Comparison of ENCODE assay signal across 1 cellular context in the genomic region with DNA sequence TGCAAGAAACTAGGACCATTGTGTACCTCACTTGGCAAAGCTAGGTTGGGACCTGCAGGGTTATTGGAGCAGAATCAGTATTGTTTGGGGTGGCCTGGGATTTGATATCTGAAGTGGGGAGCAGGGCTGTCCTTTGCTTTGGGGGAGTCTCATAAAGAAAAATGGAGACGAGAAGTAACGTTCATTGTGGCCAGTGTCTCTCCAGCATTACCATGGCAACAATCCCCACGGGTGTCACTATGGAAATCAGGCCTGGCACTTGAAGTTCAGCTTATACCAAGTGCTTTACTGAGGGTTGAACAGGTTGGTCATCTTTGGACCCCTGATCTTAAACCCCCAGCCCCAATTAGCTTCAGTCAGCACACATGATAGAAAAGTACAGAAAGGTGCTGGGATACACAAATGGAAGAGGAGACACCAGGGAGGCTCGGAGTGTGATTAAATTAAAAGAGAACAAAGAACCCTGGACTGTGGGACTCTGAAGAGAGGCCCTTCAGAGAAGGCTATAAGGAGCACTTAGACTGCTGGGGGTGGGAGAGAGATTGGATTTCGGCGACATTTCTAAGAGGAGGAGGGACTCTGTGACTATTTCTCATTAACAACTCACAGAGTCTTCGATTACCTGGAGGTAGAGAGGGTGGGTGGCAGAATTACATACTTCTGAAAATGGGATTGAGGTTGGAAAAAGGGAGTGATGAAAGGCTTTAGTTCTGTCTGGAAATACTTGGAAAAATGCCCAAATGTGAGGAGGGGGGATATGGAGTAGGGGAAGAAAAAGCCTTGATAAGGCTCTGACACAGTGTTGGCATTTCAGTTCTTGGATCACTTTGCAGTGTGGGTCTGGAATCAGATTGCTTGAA.
TF ChIP-seq lines count a peak whose summit lies in the region.

No MANE protein-coding gene starts in this region.

TF ChIP-seq in neural cell, 6 proteins besides CTCF, POLR2A, EP300 and RAD21 (continued from another document):
- TF ChIP-seq TAF1 (IDR thresholded peaks at IDR 0.05; ENCODE audit: low read depth) (no peak), POLR2AphosphoS5 (IDR thresholded peaks at IDR 0.05) (no peak), SMC3 (conservative IDR thresholded peaks at IDR 0.05; ENCODE audit: poor library complexity) (no peak)
